In the genomic region with DNA sequence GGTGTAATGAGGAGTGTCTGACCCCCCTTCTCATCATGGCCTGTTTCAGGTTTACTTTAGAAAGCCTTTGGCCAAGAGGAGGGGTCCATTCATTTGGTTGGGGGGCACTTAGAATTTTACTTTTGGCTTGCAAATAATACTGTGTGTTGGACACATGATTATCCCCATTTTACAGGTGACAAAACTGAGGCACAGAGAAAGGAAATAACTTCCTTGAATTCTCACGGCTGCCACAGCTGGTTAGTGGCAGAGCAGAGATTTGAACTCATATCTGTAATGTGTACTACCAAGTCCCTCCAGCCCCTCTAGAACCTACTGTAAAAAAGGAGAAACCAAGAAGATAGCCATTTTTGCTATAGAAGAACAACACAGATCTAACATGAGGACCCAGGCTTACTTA, we compare ENCODE assay signal across 1 cellular context.
TF ChIP-seq lines count a peak whose summit lies in the region.

No MANE protein-coding gene starts in this region.

TF ChIP-seq in K562, 482 proteins besides CTCF, POLR2A, EP300 and RAD21 (continued from another document):
- TF ChIP-seq ZNF395 (CRISPR knock-in tag; IDR thresholded peaks at IDR 0.05) (no peak), PBX2 (CRISPR knock-in tag; IDR thresholded peaks at IDR 0.05; ENCODE audit: low read depth) (no peak), PBX2 (tag; conservative IDR thresholded peaks at IDR 0.05; ENCODE audit: low read depth) (no peak), RCOR1 (IDR thresholded peaks at IDR 0.05; ENCODE audit: borderline replicate concordance in 1 of 2, low read depth in 2 of 2, low read length in 2 of 2) (peak; percentile 46 to 75; a peak in 3 of 4 replicates), BCOR (IDR thresholded peaks at IDR 0.05) (peak; percentile 96), ADNP (tag; IDR thresholded peaks at IDR 0.05) (peak; percentile 94), KLF16 (IDR thresholded peaks at IDR 0.05) (no peak), SP1 (CRISPR knock-in tag; IDR thresholded peaks at IDR 0.05) (no peak), JUN (IDR thresholded peaks at IDR 0.05; ENCODE audit: borderline replicate concordance, low read depth, low read length) (no peak), JUN (CRISPR knock-in tag; IDR thresholded peaks at IDR 0.05; ENCODE audit: borderline replicate concordance) (no peak), GATAD2B (IDR thresholded peaks at IDR 0.05; ENCODE audit: borderline replicate concordance) (no peak), CHD4 (IDR thresholded peaks at IDR 0.05; ENCODE audit: insufficient read depth, insufficient replicate concordance, low read depth, low read length, poor library complexity, severe bottlenecking) (peak; percentile 80), PHB (CRISPR knock-in tag; IDR thresholded peaks at IDR 0.05) (no peak), MAFG (tag; conservative IDR thresholded peaks at IDR 0.05) (no peak), KDM1A (IDR thresholded peaks at IDR 0.05) (peak; percentile 63 to 87), HNRNPL (IDR thresholded peaks at IDR 0.05; ENCODE audit: low read depth, low read length) (no peak), RB1 (IDR thresholded peaks at IDR 0.05; ENCODE audit: low read depth) (no peak), RBM25 (IDR thresholded peaks at IDR 0.05; ENCODE audit: low read depth, low read length, severe bottlenecking) (peak; percentile 93), MBD2 (IDR thresholded peaks at IDR 0.05; ENCODE audit: borderline replicate concordance, low read depth) (no peak)
- TF ChIP-seq, protein P1, sequence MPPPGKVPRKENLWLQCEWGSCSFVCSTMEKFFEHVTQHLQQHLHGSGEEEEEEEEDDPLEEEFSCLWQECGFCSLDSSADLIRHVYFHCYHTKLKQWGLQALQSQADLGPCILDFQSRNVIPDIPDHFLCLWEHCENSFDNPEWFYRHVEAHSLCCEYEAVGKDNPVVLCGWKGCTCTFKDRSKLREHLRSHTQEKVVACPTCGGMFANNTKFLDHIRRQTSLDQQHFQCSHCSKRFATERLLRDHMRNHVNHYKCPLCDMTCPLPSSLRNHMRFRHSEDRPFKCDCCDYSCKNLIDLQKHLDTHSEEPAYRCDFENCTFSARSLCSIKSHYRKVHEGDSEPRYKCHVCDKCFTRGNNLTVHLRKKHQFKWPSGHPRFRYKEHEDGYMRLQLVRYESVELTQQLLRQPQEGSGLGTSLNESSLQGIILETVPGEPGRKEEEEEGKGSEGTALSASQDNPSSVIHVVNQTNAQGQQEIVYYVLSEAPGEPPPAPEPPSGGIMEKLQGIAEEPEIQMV (tag; conservative IDR thresholded peaks at IDR 0.05; ENCODE audit: low read depth), result no peak
